In the genomic region with DNA sequence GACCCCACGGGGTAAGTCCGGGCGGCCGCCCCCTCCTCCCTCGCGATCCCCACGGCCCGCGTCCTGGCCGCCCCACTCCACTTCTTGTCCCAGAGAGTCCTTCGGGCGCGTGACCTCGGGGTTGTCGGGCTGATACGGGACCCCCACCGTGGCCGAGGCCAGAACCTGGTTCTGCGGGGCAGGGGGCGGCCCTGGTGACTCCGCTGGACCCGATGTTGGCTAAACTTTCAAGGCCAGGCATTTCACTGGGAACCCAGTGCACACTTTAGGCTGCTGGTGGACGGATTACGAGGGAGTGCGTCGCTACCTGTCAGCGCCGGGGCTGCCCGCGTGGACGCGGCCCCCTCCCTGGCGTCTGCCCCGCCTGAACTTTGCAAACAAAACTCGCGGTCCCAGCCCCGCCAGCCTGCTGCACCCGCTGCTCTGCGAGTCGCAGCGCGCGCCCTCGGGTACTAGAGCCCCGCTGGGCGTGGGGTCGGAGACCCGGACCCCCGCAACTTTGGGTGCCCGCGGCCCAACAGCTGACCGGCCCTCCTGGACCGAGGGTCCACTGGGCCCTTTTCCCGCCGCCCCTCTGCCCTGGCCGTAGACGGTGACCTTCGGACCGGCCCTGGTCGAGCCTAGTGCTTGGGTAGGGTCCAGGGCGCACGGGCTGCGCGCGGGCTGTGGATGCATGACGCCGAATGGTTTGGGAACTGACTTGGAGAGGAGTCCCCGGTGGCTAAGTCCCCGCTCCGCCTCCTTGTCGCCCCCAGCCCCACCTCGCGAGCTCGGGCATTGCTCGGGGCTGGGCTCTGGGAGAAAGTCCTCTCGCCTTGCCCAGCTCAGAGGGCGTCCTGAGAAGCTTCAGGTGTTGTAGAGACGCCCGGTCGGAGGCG, we compare ENCODE assay signal across 1 cellular context.
TF ChIP-seq lines count a peak whose summit lies in the region.

No MANE protein-coding gene starts in this region.

TF ChIP-seq in SK-N-SH treated with all-trans-retinoic acid at 6 μM for 48 hours, 23 proteins besides CTCF, POLR2A, EP300 and RAD21 (continued from another document):
- TF ChIP-seq, protein P1, sequence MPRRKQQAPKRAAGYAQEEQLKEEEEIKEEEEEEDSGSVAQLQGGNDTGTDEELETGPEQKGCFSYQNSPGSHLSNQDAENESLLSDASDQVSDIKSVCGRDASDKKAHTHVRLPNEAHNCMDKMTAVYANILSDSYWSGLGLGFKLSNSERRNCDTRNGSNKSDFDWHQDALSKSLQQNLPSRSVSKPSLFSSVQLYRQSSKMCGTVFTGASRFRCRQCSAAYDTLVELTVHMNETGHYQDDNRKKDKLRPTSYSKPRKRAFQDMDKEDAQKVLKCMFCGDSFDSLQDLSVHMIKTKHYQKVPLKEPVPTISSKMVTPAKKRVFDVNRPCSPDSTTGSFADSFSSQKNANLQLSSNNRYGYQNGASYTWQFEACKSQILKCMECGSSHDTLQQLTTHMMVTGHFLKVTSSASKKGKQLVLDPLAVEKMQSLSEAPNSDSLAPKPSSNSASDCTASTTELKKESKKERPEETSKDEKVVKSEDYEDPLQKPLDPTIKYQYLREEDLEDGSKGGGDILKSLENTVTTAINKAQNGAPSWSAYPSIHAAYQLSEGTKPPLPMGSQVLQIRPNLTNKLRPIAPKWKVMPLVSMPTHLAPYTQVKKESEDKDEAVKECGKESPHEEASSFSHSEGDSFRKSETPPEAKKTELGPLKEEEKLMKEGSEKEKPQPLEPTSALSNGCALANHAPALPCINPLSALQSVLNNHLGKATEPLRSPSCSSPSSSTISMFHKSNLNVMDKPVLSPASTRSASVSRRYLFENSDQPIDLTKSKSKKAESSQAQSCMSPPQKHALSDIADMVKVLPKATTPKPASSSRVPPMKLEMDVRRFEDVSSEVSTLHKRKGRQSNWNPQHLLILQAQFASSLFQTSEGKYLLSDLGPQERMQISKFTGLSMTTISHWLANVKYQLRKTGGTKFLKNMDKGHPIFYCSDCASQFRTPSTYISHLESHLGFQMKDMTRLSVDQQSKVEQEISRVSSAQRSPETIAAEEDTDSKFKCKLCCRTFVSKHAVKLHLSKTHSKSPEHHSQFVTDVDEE (CRISPR knock-in tag; IDR thresholded peaks at IDR 0.05), result no peak
- no peak for TF ChIP-seq PPARA (CRISPR knock-in tag; IDR thresholded peaks at IDR 0.05; ENCODE audit: borderline replicate concordance)
- TF ChIP-seq ISL1 (CRISPR knock-in tag; IDR thresholded peaks at IDR 0.05), result no peak
- no peak for TF ChIP-seq ZNF70 (CRISPR knock-in tag; IDR thresholded peaks at IDR 0.05)
- no peak for TF ChIP-seq ARNTL (CRISPR knock-in tag; IDR thresholded peaks at IDR 0.05; ENCODE audit: borderline replicate concordance, low read depth)
- no peak for TF ChIP-seq ZNF565 (CRISPR knock-in tag; conservative IDR thresholded peaks at IDR 0.05; ENCODE audit: low read depth)
- TF ChIP-seq GLIS3 (CRISPR knock-in tag; IDR thresholded peaks at IDR 0.05), result no peak
- no peak for TF ChIP-seq CSDC2 (CRISPR knock-in tag; IDR thresholded peaks at IDR 0.05)
- TF ChIP-seq, protein P2, sequence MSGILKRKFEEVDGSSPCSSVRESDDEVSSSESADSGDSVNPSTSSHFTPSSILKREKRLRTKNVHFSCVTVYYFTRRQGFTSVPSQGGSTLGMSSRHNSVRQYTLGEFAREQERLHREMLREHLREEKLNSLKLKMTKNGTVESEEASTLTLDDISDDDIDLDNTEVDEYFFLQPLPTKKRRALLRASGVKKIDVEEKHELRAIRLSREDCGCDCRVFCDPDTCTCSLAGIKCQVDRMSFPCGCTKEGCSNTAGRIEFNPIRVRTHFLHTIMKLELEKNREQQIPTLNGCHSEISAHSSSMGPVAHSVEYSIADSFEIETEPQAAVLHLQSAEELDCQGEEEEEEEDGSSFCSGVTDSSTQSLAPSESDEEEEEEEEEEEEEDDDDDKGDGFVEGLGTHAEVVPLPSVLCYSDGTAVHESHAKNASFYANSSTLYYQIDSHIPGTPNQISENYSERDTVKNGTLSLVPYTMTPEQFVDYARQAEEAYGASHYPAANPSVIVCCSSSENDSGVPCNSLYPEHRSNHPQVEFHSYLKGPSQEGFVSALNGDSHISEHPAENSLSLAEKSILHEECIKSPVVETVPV (CRISPR knock-in tag; IDR thresholded peaks at IDR 0.05), result no peak
- no peak for TF ChIP-seq ESRRG (CRISPR knock-in tag; IDR thresholded peaks at IDR 0.05)
- no peak for TF ChIP-seq TCF4 (CRISPR knock-in tag; IDR thresholded peaks at IDR 0.05; ENCODE audit: borderline replicate concordance)
- no peak for TF ChIP-seq ZFP30 (CRISPR knock-in tag; IDR thresholded peaks at IDR 0.05)
- no peak for TF ChIP-seq ZNF8 (CRISPR knock-in tag; IDR thresholded peaks at IDR 0.05)
